8 cellular contexts compared by ENCODE assay signal in genomic region chr3:146160964-146161724, GRCh38. TPM values are rescaled to one million over a fixed set of nuclear protein-coding genes. Genes with fewer than 3 reads are reported as not detected.
DNase-seq lines count a peak whose midpoint lies in the region; ATAC-seq and TF ChIP-seq lines count a peak whose summit lies in the region.

PLOD2 (minus strand) TSS chr3:146161184; CDS start chr3:146160989, 195 bp downstream.

- H2AK5ac ChIP-seq in neuronal stem cell (ENCODE audit: low read depth, low read length) = no peak within 1 kb of the TSS

- DNase-seq in AG08395 (ENCODE audit: low spot score) (peak; percentile 69), NCI-H526 (lab: John Stamatoyannopoulos, UW) (peak; percentile 73 to 90), glutamatergic neuron (peak; percentile 84), neuronal stem cell (ENCODE audit: low spot score) (peak; percentile 65), NCI-H2029 (lab: John Stamatoyannopoulos, UW) (no peak)

- peak within 1 kb of the TSS; percentile 86 for H3K4me2 ChIP-seq in neuronal stem cell (ENCODE audit: insufficient read depth, low read length, poor library complexity, severe bottlenecking)

- no peaks in the 10 kb centered on the region for H3K27me3 Mint-ChIP-seq in glutamatergic neuron (ENCODE audit: unreplicated experiment)

- H2AFZ ChIP-seq in neuronal stem cell (ENCODE audit: low read length) = peak within 1 kb of the TSS; percentile 97

- H3K4me3 Mint-ChIP-seq in glutamatergic neuron (ENCODE audit: unreplicated experiment) = peak within 1 kb of the TSS; percentile 92

- peak within 1 kb of the TSS; percentile 90 for H3K27ac Mint-ChIP-seq in glutamatergic neuron (ENCODE audit: unreplicated experiment)

- WGBS in adipose tissue, 3 donors = 0 to 1% (median 1%) methylated on average over 71 to 76 of the region's 76 CpGs
- WGBS in neuronal stem cell (ENCODE audit: extremely low coverage in 2 of 2, insufficient read length in 2 of 2, insufficient replicate concordance in 1 of 2), 2 donors = no CpG with 5 or more reads among the region's 76 CpGs

- peak within 1 kb of the TSS; percentile 70 for H3K23ac ChIP-seq in neuronal stem cell (ENCODE audit: low read depth, low read length, poor library complexity)

- H3K27ac ChIP-seq in adipose tissue (ENCODE audit: low read depth, low read length) (peak within 1 kb of the TSS; percentile 92), neuronal stem cell (replicated peaks; ENCODE audit: low read length) (no peak within 1 kb of the TSS)

- TF ChIP-seq CTCF in glutamatergic neuron (IDR thresholded peaks at IDR 0.05; ENCODE audit: partially characterized antibody, unreplicated experiment) = no peak

- no peaks in the 10 kb centered on the region for H3K9me3 ChIP-seq in neuronal stem cell (replicated peaks in 1 of 2; ENCODE audit: control insufficient read depth in 2 of 2, insufficient read depth in 1 of 2, low read depth in 1 of 2, low read length in 2 of 2)

- H3K9me3 Mint-ChIP-seq in glutamatergic neuron (ENCODE audit: unreplicated experiment) = peaks cover 7% of the 10 kb centered on the region

- H3K9ac ChIP-seq in neuronal stem cell (ENCODE audit: low read depth, low read length, poor library complexity) = peak within 1 kb of the TSS; percentile 51

- H4K8ac ChIP-seq in neuronal stem cell (ENCODE audit: low read depth, low read length) = no peak within 1 kb of the TSS

- no peak within 1 kb of the TSS for H2BK120ac ChIP-seq in neuronal stem cell (ENCODE audit: low read depth, low read length)

- no peaks in the 10 kb centered on the region for H3K36me3 Mint-ChIP-seq in glutamatergic neuron (ENCODE audit: unreplicated experiment)

- peak within 1 kb of the TSS; percentile 85 for H2BK5ac ChIP-seq in neuronal stem cell (ENCODE audit: low read length)

- peak within 1 kb of the TSS; percentile 60 for H2BK15ac ChIP-seq in neuronal stem cell (ENCODE audit: low read length)

- H3K79me1 ChIP-seq in neuronal stem cell (ENCODE audit: low read depth, low read length) = no peaks in the 10 kb centered on the region

- H3K18ac ChIP-seq in neuronal stem cell (ENCODE audit: low read length) = peak within 1 kb of the TSS; percentile 87

- H3K4me1 Mint-ChIP-seq in glutamatergic neuron (ENCODE audit: low read depth, unreplicated experiment) = peaks cover 23% of the 10 kb centered on the region

- peak; percentile 71 for ATAC-seq in GM18498 (IDR thresholded peaks at IDR 0.05; ENCODE audit: unreplicated experiment)
- peak; percentile 43 for ATAC-seq in HG02970 (IDR thresholded peaks at IDR 0.05; ENCODE audit: low FRiP score, unreplicated experiment)

- peaks cover 0 to 19% (median 4%) of the 10 kb centered on the region in 3 experiments for H3K27me3 ChIP-seq in neuronal stem cell (ENCODE audit: control insufficient read depth in 3 of 3, insufficient read depth in 3 of 3, low read depth in 1 of 3, low read length in 3 of 3)

- H4K91ac ChIP-seq in neuronal stem cell (ENCODE audit: low read depth, low read length, poor library complexity) = no peak within 1 kb of the TSS

- no peaks in the 10 kb centered on the region for H3K36me3 ChIP-seq in neuronal stem cell (replicated peaks in 1 of 2; ENCODE audit: control insufficient read depth in 2 of 2, insufficient read depth in 2 of 2, low read length in 2 of 2)

- no peaks in the 10 kb centered on the region for H3K4me1 ChIP-seq in neuronal stem cell (ENCODE audit: control insufficient read depth in 2 of 2, insufficient read depth in 1 of 2, low read depth in 1 of 2, low read length in 2 of 2)

- H3K14ac ChIP-seq in neuronal stem cell (ENCODE audit: low read length) = no peak within 1 kb of the TSS

- no peak within 1 kb of the TSS for H2BK12ac ChIP-seq in neuronal stem cell (ENCODE audit: low read length)

- H3K4me3 ChIP-seq in neuronal stem cell (ENCODE audit: low read length in 2 of 2) = peak within 1 kb of the TSS; percentile 59 to 88

- H3K4ac ChIP-seq in neuronal stem cell (ENCODE audit: low read length) = no peak within 1 kb of the TSS

RNA-seq across cellular contexts. Expression of gene PLOD2, which starts in this region (rescaled TPM):
- 100 to 1,000 TPM in 1 of 3 donors, 10 to 100 TPM in 2; 13.9 to 137 (median 29.7) TPM for polyA plus RNA-seq in adipose tissue
- total RNA-seq in glutamatergic neuron (ENCODE audit: unreplicated experiment) = 45.6 TPM
- 9.3 TPM for polyA plus RNA-seq in neuronal stem cell (2013, experiment 1 of 2)
- polyA plus RNA-seq in neuronal stem cell (2013, experiment 2 of 2) = 11.7 TPM
